1 cellular context compared by ENCODE assay signal in the genomic region with DNA sequence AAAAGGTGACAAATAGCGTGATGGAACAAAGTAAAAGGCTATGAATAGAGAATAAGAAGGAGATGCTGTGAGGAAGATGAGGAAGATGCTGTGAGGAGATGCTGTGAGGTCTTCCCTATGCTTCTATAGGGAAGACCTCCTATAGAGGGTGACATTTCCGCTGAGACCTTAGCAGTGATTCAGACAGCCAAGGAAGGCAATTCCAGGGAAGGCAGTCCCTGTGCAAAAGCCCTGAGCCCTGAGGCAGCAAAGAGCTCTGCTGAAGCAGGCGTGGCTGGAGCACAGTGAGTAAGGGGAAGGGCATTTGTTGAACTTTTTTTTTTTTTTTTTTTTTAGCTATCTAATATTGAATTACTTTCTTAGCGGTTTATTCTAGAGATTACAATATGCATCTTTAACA.
TF ChIP-seq lines count a peak whose summit lies in the region.

No MANE protein-coding gene starts in this region.

TF ChIP-seq in WTC11, 78 proteins besides CTCF, POLR2A, EP300 and RAD21 (continued from another document):
- TF ChIP-seq, protein P1, sequence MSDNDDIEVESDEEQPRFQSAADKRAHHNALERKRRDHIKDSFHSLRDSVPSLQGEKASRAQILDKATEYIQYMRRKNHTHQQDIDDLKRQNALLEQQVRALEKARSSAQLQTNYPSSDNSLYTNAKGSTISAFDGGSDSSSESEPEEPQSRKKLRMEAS (CRISPR knock-in tag; IDR thresholded peaks at IDR 0.05): no peak
- TF ChIP-seq GRHL2 (CRISPR knock-in tag; IDR thresholded peaks at IDR 0.05; ENCODE audit: insufficient replicate concordance, severe bottlenecking): no peak
